ENCODE assay signal across 18 cellular contexts in genomic region chr11:17519031-17519430, GRCh38. TPM values are rescaled to one million over a fixed set of nuclear protein-coding genes. Genes with fewer than 3 reads are reported as not detected.
"Had no signal": no experiment of that assay in that cellular context is flagged by ENCODE, and none has a peak within 500 bp of the region (broad histone marks: within the 10 kb centered on the region; RNA-seq: fewer than 3 reads in every experiment).

No MANE protein-coding gene starts in this region.

- H3K9me3 ChIP-seq: colonic mucosa, heart left ventricle, thoracic aorta had no signal

- H3K27me3 ChIP-seq: colonic mucosa, heart left ventricle had no signal

- DNase-seq: activated CD4-positive, alpha-beta memory T cell treated with anti-CD3 and anti-CD28 coated beads, Interleukin-2, amount 10 ng/mL, durations not matched to agents 7 days and 5 days; activated CD4-positive, alpha-beta T cell treated with anti-CD3 and anti-CD28 coated beads for 36 hours; activated gamma-delta T cell; activated naive CD8-positive, alpha-beta T cell treated with anti-CD3 and anti-CD28 coated beads, Interleukin-2, amount 10 ng/mL, durations not matched to agents 7 days and 5 days; activated T-cell treated with anti-CD3 and anti-CD28 coated beads, Interleukin-2, amount 50 U/mL, for 48 hours; colonic mucosa; effector CD8-positive, alpha-beta T cell; heart left ventricle; mesendoderm; stimulated activated CD4-positive, alpha-beta T cell treated with anti-CD3 and anti-CD28 coated beads, Interleukin-2, amount 100 ng/mL, for 48 hours; stimulated activated CD8-positive, alpha-beta memory T cell treated with anti-CD3 and anti-CD28 coated beads, Interleukin-4, amount 100 ng/mL, for 48 hours; T-helper 17 cell had no signal

- H3K4me3 ChIP-seq: colonic mucosa, heart left ventricle, thoracic aorta had no signal

- H3K4me1 ChIP-seq: colonic mucosa, heart left ventricle had no signal

- H3K36me3 ChIP-seq: colonic mucosa, heart left ventricle, thoracic aorta had no signal

- H3K27ac ChIP-seq: colonic mucosa, heart left ventricle, thoracic aorta had no signal

RNA-seq across cellular contexts. Expression of gene USH1C, which starts 25.2 kb away (rescaled TPM):
- total RNA-seq: activated CD4-positive, alpha-beta memory T cell treated with anti-CD3 and anti-CD28 coated beads, Interleukin-2, amount 10 ng/mL, durations not matched to agents 7 days and 5 days; activated CD4-positive, alpha-beta T cell treated with anti-CD3 and anti-CD28 coated beads for 36 hours; activated naive CD8-positive, alpha-beta T cell treated with anti-CD3 and anti-CD28 coated beads, Interleukin-2, amount 10 ng/mL, durations not matched to agents 7 days and 5 days; astrocyte; fibroblast of lung; frontal cortex; osteocyte; T-helper 17 cell had no signal

RNA-seq across cellular contexts. Expression of gene OTOG, which starts 28.0 kb away (rescaled TPM):
- total RNA-seq: activated CD4-positive, alpha-beta memory T cell treated with anti-CD3 and anti-CD28 coated beads, Interleukin-2, amount 10 ng/mL, durations not matched to agents 7 days and 5 days; activated CD4-positive, alpha-beta T cell treated with anti-CD3 and anti-CD28 coated beads for 36 hours; activated naive CD8-positive, alpha-beta T cell treated with anti-CD3 and anti-CD28 coated beads, Interleukin-2, amount 10 ng/mL, durations not matched to agents 7 days and 5 days; astrocyte; colonic mucosa; fibroblast of lung; heart left ventricle; liver; osteocyte; T-helper 17 cell; thoracic aorta had no signal

RNA-seq across cellular contexts. Expression of gene ABCC8, which starts 42.4 kb away (rescaled TPM):
- total RNA-seq: activated CD4-positive, alpha-beta memory T cell treated with anti-CD3 and anti-CD28 coated beads, Interleukin-2, amount 10 ng/mL, durations not matched to agents 7 days and 5 days; activated CD4-positive, alpha-beta T cell treated with anti-CD3 and anti-CD28 coated beads for 36 hours; activated naive CD8-positive, alpha-beta T cell treated with anti-CD3 and anti-CD28 coated beads, Interleukin-2, amount 10 ng/mL, durations not matched to agents 7 days and 5 days; astrocyte; fibroblast of lung; osteocyte; T-helper 17 cell had no signal
